2 cellular contexts compared by ENCODE assay signal in genomic region chr21:33541105-33541711, GRCh38.
TF ChIP-seq lines count a peak whose summit lies in the region.

No MANE protein-coding gene starts in this region.

TF ChIP-seq in GM12878, 131 proteins besides CTCF, POLR2A, EP300 and RAD21:
- 0 out of 2 replicates have a peak, but pooled peaks have one; percentile 21 for TF ChIP-seq CREB1 (IDR thresholded peaks at IDR 0.05; ENCODE audit: low read depth)
- TF ChIP-seq BCL11A (IDR thresholded peaks at IDR 0.05; ENCODE audit: low read depth, low read length), result no peak
- TF ChIP-seq RFX5 (IDR thresholded peaks at IDR 0.05; ENCODE audit: low read depth, low read length), result no peak
- peak; percentile 63; the same call in 1 of the 2 replicates for TF ChIP-seq ATF7 (IDR thresholded peaks at IDR 0.05; ENCODE audit: low read depth)
- TF ChIP-seq NR2F1 (conservative IDR thresholded peaks at IDR 0.05), result peak; percentile 59
- 0 out of 2 replicates have a peak, but pooled peaks have one; percentile 10 for TF ChIP-seq NKRF (conservative IDR thresholded peaks at IDR 0.05)
- TF ChIP-seq NFIC (IDR thresholded peaks at IDR 0.05; ENCODE audit: low read depth, low read length), result no peak
- no peak for TF ChIP-seq LARP7 (IDR thresholded peaks at IDR 0.05)
- TF ChIP-seq MLLT1 (IDR thresholded peaks at IDR 0.05), result peak; percentile 85
- TF ChIP-seq STAT1 (conservative IDR thresholded peaks at IDR 0.05), result 0 out of 2 replicates have a peak, but pooled peaks have one; percentile 10
- 0 out of 4 replicates have a peak, but pooled peaks of 1 of the 2 experiments have one; percentile 7 for TF ChIP-seq IKZF2 (IDR thresholded peaks at IDR 0.05)
- TF ChIP-seq, protein P1, sequence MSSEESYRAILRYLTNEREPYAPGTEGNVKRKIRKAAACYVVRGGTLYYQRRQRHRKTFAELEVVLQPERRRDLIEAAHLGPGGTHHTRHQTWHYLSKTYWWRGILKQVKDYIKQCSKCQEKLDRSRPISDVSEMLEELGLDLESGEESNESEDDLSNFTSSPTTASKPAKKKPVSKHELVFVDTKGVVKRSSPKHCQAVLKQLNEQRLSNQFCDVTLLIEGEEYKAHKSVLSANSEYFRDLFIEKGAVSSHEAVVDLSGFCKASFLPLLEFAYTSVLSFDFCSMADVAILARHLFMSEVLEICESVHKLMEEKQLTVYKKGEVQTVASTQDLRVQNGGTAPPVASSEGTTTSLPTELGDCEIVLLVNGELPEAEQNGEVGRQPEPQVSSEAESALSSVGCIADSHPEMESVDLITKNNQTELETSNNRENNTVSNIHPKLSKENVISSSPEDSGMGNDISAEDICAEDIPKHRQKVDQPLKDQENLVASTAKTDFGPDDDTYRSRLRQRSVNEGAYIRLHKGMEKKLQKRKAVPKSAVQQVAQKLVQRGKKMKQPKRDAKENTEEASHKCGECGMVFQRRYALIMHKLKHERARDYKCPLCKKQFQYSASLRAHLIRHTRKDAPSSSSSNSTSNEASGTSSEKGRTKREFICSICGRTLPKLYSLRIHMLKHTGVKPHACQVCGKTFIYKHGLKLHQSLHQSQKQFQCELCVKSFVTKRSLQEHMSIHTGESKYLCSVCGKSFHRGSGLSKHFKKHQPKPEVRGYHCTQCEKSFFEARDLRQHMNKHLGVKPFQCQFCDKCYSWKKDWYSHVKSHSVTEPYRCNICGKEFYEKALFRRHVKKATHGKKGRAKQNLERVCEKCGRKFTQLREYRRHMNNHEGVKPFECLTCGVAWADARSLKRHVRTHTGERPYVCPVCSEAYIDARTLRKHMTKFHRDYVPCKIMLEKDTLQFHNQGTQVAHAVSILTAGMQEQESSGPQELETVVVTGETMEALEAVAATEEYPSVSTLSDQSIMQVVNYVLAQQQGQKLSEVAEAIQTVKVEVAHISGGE (CRISPR knock-in tag; IDR thresholded peaks at IDR 0.05), result no peak
- TF ChIP-seq NR2C1 (IDR thresholded peaks at IDR 0.05), result no peak
- TF ChIP-seq NBN (IDR thresholded peaks at IDR 0.05), result 0 out of 2 replicates have a peak, but pooled peaks have one; percentile 26
- peak; percentile 57 for TF ChIP-seq CREM (IDR thresholded peaks at IDR 0.05; ENCODE audit: low read depth)
- TF ChIP-seq RUNX3 (IDR thresholded peaks at IDR 0.05; ENCODE audit: low read length), result peak; percentile 23; the same call in 1 of the 2 replicates
- no peak for TF ChIP-seq RELA (IDR thresholded peaks at IDR 0.05; ENCODE audit: borderline replicate concordance, partially characterized antibody)

TF ChIP-seq in liver, 16 proteins besides CTCF, POLR2A, EP300 and RAD21:
- TF ChIP-seq SP1 (IDR thresholded peaks at IDR 0.05), result no peak
- TF ChIP-seq FOXA1 (IDR thresholded peaks at IDR 0.05), result no peak
- TF ChIP-seq RXRA (IDR thresholded peaks at IDR 0.05), result no peak
- TF ChIP-seq, protein P2, sequence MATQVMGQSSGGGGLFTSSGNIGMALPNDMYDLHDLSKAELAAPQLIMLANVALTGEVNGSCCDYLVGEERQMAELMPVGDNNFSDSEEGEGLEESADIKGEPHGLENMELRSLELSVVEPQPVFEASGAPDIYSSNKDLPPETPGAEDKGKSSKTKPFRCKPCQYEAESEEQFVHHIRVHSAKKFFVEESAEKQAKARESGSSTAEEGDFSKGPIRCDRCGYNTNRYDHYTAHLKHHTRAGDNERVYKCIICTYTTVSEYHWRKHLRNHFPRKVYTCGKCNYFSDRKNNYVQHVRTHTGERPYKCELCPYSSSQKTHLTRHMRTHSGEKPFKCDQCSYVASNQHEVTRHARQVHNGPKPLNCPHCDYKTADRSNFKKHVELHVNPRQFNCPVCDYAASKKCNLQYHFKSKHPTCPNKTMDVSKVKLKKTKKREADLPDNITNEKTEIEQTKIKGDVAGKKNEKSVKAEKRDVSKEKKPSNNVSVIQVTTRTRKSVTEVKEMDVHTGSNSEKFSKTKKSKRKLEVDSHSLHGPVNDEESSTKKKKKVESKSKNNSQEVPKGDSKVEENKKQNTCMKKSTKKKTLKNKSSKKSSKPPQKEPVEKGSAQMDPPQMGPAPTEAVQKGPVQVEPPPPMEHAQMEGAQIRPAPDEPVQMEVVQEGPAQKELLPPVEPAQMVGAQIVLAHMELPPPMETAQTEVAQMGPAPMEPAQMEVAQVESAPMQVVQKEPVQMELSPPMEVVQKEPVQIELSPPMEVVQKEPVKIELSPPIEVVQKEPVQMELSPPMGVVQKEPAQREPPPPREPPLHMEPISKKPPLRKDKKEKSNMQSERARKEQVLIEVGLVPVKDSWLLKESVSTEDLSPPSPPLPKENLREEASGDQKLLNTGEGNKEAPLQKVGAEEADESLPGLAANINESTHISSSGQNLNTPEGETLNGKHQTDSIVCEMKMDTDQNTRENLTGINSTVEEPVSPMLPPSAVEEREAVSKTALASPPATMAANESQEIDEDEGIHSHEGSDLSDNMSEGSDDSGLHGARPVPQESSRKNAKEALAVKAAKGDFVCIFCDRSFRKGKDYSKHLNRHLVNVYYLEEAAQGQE (IDR thresholded peaks at IDR 0.05), result no peak
- TF ChIP-seq NR2F2 (IDR thresholded peaks at IDR 0.05), result no peak
- TF ChIP-seq JUND (IDR thresholded peaks at IDR 0.05), result no peak
- TF ChIP-seq, protein P3, sequence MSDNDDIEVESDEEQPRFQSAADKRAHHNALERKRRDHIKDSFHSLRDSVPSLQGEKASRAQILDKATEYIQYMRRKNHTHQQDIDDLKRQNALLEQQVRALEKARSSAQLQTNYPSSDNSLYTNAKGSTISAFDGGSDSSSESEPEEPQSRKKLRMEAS (IDR thresholded peaks at IDR 0.05), result no peak
- TF ChIP-seq EGR1 (IDR thresholded peaks at IDR 0.05; ENCODE audit: low read depth in 2 of 2), result no peak
- TF ChIP-seq FOXA2 (IDR thresholded peaks at IDR 0.05), result no peak
- no peak for TF ChIP-seq ATF3 (IDR thresholded peaks at IDR 0.05)
